ENCODE assay signal across 38 cellular contexts in genomic region chr1:207151920-207152319, GRCh38. TPM values are rescaled to one million over a fixed set of nuclear protein-coding genes. Genes with fewer than 3 reads are reported as not detected.
"Had no signal": no experiment of that assay in that cellular context is flagged by ENCODE, and none has a peak within 500 bp of the region (broad histone marks: within the 10 kb centered on the region; RNA-seq: fewer than 3 reads in every experiment).

No MANE protein-coding gene starts in this region.

- H3K27me3 ChIP-seq: adrenal gland, ascending aorta, body of pancreas, brain microvascular endothelial cell, breast epithelium, cardiac muscle cell had no signal

- FAIRE-seq: astrocyte, bronchial epithelial cell had no signal

- H3K4me3 ChIP-seq: adrenal gland, ascending aorta, body of pancreas, breast epithelium, cardiac muscle cell had no signal

- DNase-seq: activated effector memory CD4-positive, alpha-beta T cell treated with anti-CD3 and anti-CD28 coated beads, Interleukin-2, amount 50 U/mL, for 16 hours; activated effector memory CD4-positive, alpha-beta T cell treated with Interleukin-2 at 50 U/mL for 16 hours; activated gamma-delta T cell; activated gamma-delta T cell treated with Interleukin-2 at 50 U/mL for 16 hours; activated naive CD4-positive, alpha-beta T cell; activated naive CD4-positive, alpha-beta T cell treated with anti-CD3 and anti-CD28 coated beads for 36 hours; activated naive CD4-positive, alpha-beta T cell treated with anti-CD3 and anti-CD28 coated beads, Interleukin-2, amount 10 ng/mL, durations not matched to agents 7 days and 5 days; activated naive CD4-positive, alpha-beta T cell treated with anti-CD3 and anti-CD28 coated beads, Interleukin-2, amount 50 U/mL, for 16 hours; activated naive CD4-positive, alpha-beta T cell treated with Interleukin-2 at 50 U/mL for 16 hours; activated naive CD8-positive, alpha-beta T cell treated with anti-CD3 and anti-CD28 coated beads for 36 hours; activated naive CD8-positive, alpha-beta T cell treated with anti-CD3 and anti-CD28 coated beads, Interleukin-2, amount 10 ng/mL, durations not matched to agents 7 days and 5 days; activated naive CD8-positive, alpha-beta T cell treated with anti-CD3 and anti-CD28 coated beads, Interleukin-2, amount 50 U/mL, for 24 hours; activated T-cell treated with anti-CD3 and anti-CD28 coated beads, Interleukin-2, amount 50 U/mL, for 24 hours; activated T-cell treated with anti-CD3 and anti-CD28 coated beads, Interleukin-2, amount 50 U/mL, for 4 hours; activated T-cell treated with anti-CD3 and anti-CD28 coated beads, Interleukin-2, amount 50 U/mL, for 48 hours; activated T-cell treated with anti-CD3 and anti-CD28 coated beads, Interleukin-2, amount 50 U/mL, for 72 hours; adrenal gland; amniotic stem cell; amygdala; anterior cingulate cortex; aorta; body of pancreas; brain microvascular endothelial cell; caudate nucleus; central memory CD4-positive, alpha-beta T cell; cerebellar nuclear complex had no signal

- H3K36me3 ChIP-seq: adrenal gland, ascending aorta, brain microvascular endothelial cell, breast epithelium, cardiac muscle cell had no signal

- H3K27ac ChIP-seq: adrenal gland, ascending aorta, body of pancreas, brain microvascular endothelial cell, breast epithelium, cardiac muscle cell had no signal

- H3K4me1 ChIP-seq: adrenal gland, ascending aorta, body of pancreas, breast epithelium had no signal

- ATAC-seq: activated naive CD4-positive, alpha-beta T cell treated with anti-CD3 and anti-CD28 coated beads, Interleukin-2, amount 50 U/mL, for 72 hours; activated naive CD8-positive, alpha-beta T cell treated with anti-CD3 and anti-CD28 coated beads, Interleukin-2, amount 50 U/mL, for 24 hours; activated T-cell treated with anti-CD3 and anti-CD28 coated beads, Interleukin-2, amount 50 U/mL, for 4 hours; activated T-cell treated with anti-CD3 and anti-CD28 coated beads, Interleukin-2, amount 50 U/mL, for 72 hours; activated T-helper 17 cell treated with anti-CD3 and anti-CD28 coated beads, Interleukin-2, amount 50 U/mL, for 72 hours; body of pancreas had no signal

- H3K9me3 ChIP-seq: body of pancreas had no signal

RNA-seq across cellular contexts. Expression of gene C4BPA, which starts 47.9 kb away (rescaled TPM):
- total RNA-seq: activated naive CD4-positive, alpha-beta T cell treated with anti-CD3 and anti-CD28 coated beads for 36 hours; activated naive CD4-positive, alpha-beta T cell treated with anti-CD3 and anti-CD28 coated beads, Interleukin-2, amount 50 U/mL, for 72 hours; activated naive CD8-positive, alpha-beta T cell treated with anti-CD3 and anti-CD28 coated beads for 36 hours; activated naive CD8-positive, alpha-beta T cell treated with anti-CD3 and anti-CD28 coated beads, Interleukin-2, amount 10 ng/mL, durations not matched to agents 7 days and 5 days; activated T-cell treated with anti-CD3 and anti-CD28 coated beads, Interleukin-2, amount 50 U/mL, for 72 hours; activated T-helper 1 cell treated with anti-CD3 and anti-CD28 coated beads, Interleukin-12 subunit alpha, Interleukin-12 subunit beta, Interleukin-2, Interleukin-4 antibody, amounts not matched to agents 30 ng/mL and 10 ng/mL and 1 ng/mL, durations not matched to agents 14 hours and 24 hours and 36 hours; activated T-helper 17 cell treated with anti-CD3 and anti-CD28 coated beads, Interleukin-2, amount 50 U/mL, for 72 hours; activated T-helper 2 cell treated with anti-CD3 and anti-CD28 coated beads, Interferon-gamma antibody, Interleukin-2, Interleukin-4, amounts not matched to agents 10 μg/mL and 5 μg/mL and 100 μg/mL, durations not matched to agents 14 hours and 24 hours and 36 hours; ascending aorta; astrocyte; bronchial epithelial cell; cardiac muscle cell; cardiac septum; cerebellum; chondrocyte had no signal
- polyA plus RNA-seq: cardiac muscle cell had no signal
